In the genomic region with DNA sequence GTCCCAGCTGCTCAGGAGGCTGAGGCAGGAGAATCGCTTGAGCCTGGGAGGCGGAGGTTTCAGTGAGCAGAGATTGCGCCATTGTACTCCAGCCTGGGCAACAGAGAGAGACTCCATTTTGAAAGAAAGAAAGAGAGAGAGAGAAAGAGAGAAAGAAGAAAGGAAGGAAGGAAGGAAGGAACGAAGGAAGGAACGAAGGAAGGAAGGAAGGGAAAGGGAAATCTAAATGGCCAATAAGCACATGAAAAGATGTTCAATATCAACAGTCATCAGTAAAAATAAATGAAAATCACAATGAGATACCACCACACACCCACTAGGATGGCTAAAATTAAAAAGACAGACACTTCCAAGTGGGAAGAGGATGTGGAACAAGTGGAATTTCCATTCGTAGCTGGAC, we compare ENCODE assay signal across 21 cellular contexts. TPM values are rescaled to one million over a fixed set of nuclear protein-coding genes. Genes with fewer than 3 reads are reported as not detected.
DNase-seq lines count a peak whose midpoint lies in the region; ATAC-seq lines count a peak whose summit lies in the region.
"Had no signal": no experiment of that assay in that cellular context is flagged by ENCODE, and none has a peak within 500 bp of the region (broad histone marks: within the 10 kb centered on the region; RNA-seq: fewer than 3 reads in every experiment).

No MANE protein-coding gene starts in this region.

- H3K9me3 ChIP-seq in T-helper 17 cell (ENCODE audit: control insufficient read depth, low read length, poor library complexity, severe bottlenecking) = peaks cover 2% of the 10 kb centered on the region
- H3K9me3 ChIP-seq: SK-N-SH had no signal

- H3K9me3 Mint-ChIP-seq in activated naive CD8-positive, alpha-beta T cell (ENCODE audit: low read depth) = no peaks in the 10 kb centered on the region
- peaks cover 12% of the 10 kb centered on the region for H3K9me3 Mint-ChIP-seq in activated naive CD8-positive, alpha-beta T cell treated with anti-CD3 and anti-CD28 coated beads, Interleukin-2, amount 50 U/mL, for 24 hours

- no peaks in the 10 kb centered on the region for H3K27me3 Mint-ChIP-seq in activated naive CD8-positive, alpha-beta T cell
- no peaks in the 10 kb centered on the region for H3K27me3 Mint-ChIP-seq in activated naive CD8-positive, alpha-beta T cell treated with anti-CD3 and anti-CD28 coated beads, Interleukin-2, amount 50 U/mL, for 24 hours
- H3K27me3 Mint-ChIP-seq in T-helper 17 cell = no peaks in the 10 kb centered on the region

- peak overlapping the region; percentile 58 for H3K27ac Mint-ChIP-seq in activated naive CD8-positive, alpha-beta T cell
- no peak overlapping the region for H3K27ac Mint-ChIP-seq in activated naive CD8-positive, alpha-beta T cell treated with anti-CD3 and anti-CD28 coated beads, Interleukin-2, amount 50 U/mL, for 24 hours
- peak overlapping the region; percentile 3 for H3K27ac Mint-ChIP-seq in T-helper 17 cell

- no peak for ATAC-seq in activated naive CD8-positive, alpha-beta T cell treated with anti-CD3 and anti-CD28 coated beads, Interleukin-2, amount 50 U/mL, for 24 hours
- ATAC-seq in T-helper 17 cell (no peak), HG02588 (IDR thresholded peaks at IDR 0.05; ENCODE audit: unreplicated experiment) (no peak), GM19328 (IDR thresholded peaks at IDR 0.05; ENCODE audit: unreplicated experiment) (no peak)
- ATAC-seq: PC-3 had no signal

- no peak overlapping the region for H3K4me3 Mint-ChIP-seq in activated naive CD8-positive, alpha-beta T cell
- H3K4me3 Mint-ChIP-seq in activated naive CD8-positive, alpha-beta T cell treated with anti-CD3 and anti-CD28 coated beads, Interleukin-2, amount 50 U/mL, for 24 hours = no peak overlapping the region
- H3K4me3 Mint-ChIP-seq in T-helper 17 cell = peak overlapping the region; percentile 8

- peaks cover 2% of the 10 kb centered on the region for H3K36me3 Mint-ChIP-seq in activated naive CD8-positive, alpha-beta T cell
- H3K36me3 Mint-ChIP-seq in activated naive CD8-positive, alpha-beta T cell treated with anti-CD3 and anti-CD28 coated beads, Interleukin-2, amount 50 U/mL, for 24 hours (ENCODE audit: low read depth) = peaks cover 25% of the 10 kb centered on the region
- peaks cover 2% of the 10 kb centered on the region for H3K36me3 Mint-ChIP-seq in T-helper 17 cell (ENCODE audit: low read depth)

- no peak for DNase-seq in activated naive CD8-positive, alpha-beta T cell treated with anti-CD3 and anti-CD28 coated beads, Interleukin-2, amount 50 U/mL, for 24 hours
- no peak for DNase-seq in T-helper 17 cell
- DNase-seq in islet precursor cell = peak; percentile 7
- no peak for DNase-seq in NCI-H2029 treated with DMSO at 0.1 percent for 48 hours (lab: John Stamatoyannopoulos, UW)
- DNase-seq: C1 segment of cervical spinal cord; CD8-positive, alpha-beta memory T cell; DMS79 treated with DMSO at 0.1 percent for 48 hours; GF-D8; MM.1S; NCI-H2029; NCI-H446 treated with DMSO at 0.1 percent for 48 hours; NCI-H526; NCI-H82; NK-92 treated with Interleukin-12 subunit alpha and Interleukin-12 subunit beta, amount 100 ng/mL, for 24 hours; PC-3; SK-N-SH had no signal

- H3K4me1 Mint-ChIP-seq in activated naive CD8-positive, alpha-beta T cell (ENCODE audit: low read depth) = peaks cover 50% of the 10 kb centered on the region
- peaks cover 37% of the 10 kb centered on the region for H3K4me1 Mint-ChIP-seq in activated naive CD8-positive, alpha-beta T cell treated with anti-CD3 and anti-CD28 coated beads, Interleukin-2, amount 50 U/mL, for 24 hours
- H3K4me1 Mint-ChIP-seq in T-helper 17 cell = peaks cover 20% of the 10 kb centered on the region

RNA-seq across cellular contexts. Expression of gene FXYD5, which starts 19.7 kb away (rescaled TPM):
- 100 to 1,000 TPM; 533 to 557 TPM for total RNA-seq in T-helper 17 cell

RNA-seq across cellular contexts. Expression of gene FXYD7, which starts 31.2 kb away (rescaled TPM):
- total RNA-seq in T-helper 17 cell = 10 to 100 TPM; 17.1 to 20.6 TPM
- total RNA-seq: PC-3 had no signal

RNA-seq across cellular contexts. Expression of gene FXYD1, which starts 35.6 kb away (rescaled TPM):
- total RNA-seq in T-helper 17 cell = 1 to 10 TPM; 1.8 to 4.7 TPM
- total RNA-seq: A673; CD8-positive, alpha-beta memory T cell; H4; PC-3 had no signal

RNA-seq across cellular contexts. Expression of gene LGI4, which starts 39.4 kb away (rescaled TPM):
- under 1 TPM; 0.39 to 0.52 TPM for total RNA-seq in T-helper 17 cell
- total RNA-seq: A673, H4 had no signal

RNA-seq across cellular contexts. Expression of gene FAM187B, which starts 54.3 kb away (rescaled TPM):
- not detected for total RNA-seq in T-helper 17 cell
- total RNA-seq: A673; CD8-positive, alpha-beta memory T cell; H4; PC-3 had no signal
